In the genomic region with DNA sequence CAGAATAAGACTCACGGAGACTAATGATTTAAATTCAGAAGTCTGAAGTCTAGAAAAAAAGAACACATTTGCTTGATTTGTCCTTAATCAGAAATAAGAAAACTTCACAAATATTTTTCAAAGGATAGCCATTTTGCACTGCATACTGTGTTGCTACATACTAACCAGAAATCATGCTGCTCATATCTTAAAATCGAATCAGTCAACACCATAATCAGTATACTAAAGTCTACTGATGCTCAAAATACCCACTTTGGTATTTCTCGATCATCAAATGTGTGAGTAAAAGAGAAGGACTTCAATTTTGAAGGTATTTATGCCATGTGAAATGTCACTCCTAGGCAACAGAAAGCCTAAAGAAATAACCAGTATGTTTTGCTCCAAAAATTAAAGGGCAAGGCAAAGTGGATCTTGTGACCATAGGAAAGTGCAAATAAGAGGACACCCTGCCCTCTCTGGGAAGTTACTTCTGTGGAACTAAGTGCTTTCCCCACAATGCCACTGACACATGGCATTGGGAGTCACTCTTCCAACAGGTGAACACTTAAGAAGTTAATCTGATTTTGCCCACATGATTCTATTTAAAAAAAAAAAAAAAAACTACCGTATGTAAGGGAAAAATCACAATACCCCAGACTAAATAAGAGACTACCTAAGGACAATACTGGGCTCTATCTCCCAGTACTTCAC, we compare ENCODE assay signal across 10 cellular contexts. TPM values are rescaled to one million over a fixed set of nuclear protein-coding genes. Genes with fewer than 3 reads are reported as not detected.
DNase-seq lines count a peak whose midpoint lies in the region; ATAC-seq, FAIRE-seq and TF ChIP-seq lines count a peak whose summit lies in the region.
"Had no signal": no experiment of that assay in that cellular context is flagged by ENCODE, and none has a peak within 500 bp of the region (broad histone marks: within the 10 kb centered on the region; RNA-seq: fewer than 3 reads in every experiment).

No MANE protein-coding gene starts in this region.

- no peaks in the 10 kb centered on the region for H3K27me3 Mint-ChIP-seq in CD8-positive, alpha-beta memory T cell
- no peaks in the 10 kb centered on the region for H3K27me3 Mint-ChIP-seq in osteocyte (ENCODE audit: unreplicated experiment)

- peaks cover 80 to 89% (median 88%) of the 10 kb centered on the region in 3 donors for H3K4me1 Mint-ChIP-seq in CD8-positive, alpha-beta memory T cell
- H3K4me1 Mint-ChIP-seq in osteocyte (ENCODE audit: unreplicated experiment) = peaks cover 77% of the 10 kb centered on the region

- peaks cover 35 to 76% of the 10 kb centered on the region in 2 experiments for H3K79me2 ChIP-seq in H1 (ENCODE audit: control insufficient read depth in 1 of 2, insufficient read depth in 2 of 2, low read length in 2 of 2)

- no peak overlapping the region for H4K8ac ChIP-seq in H1 (ENCODE audit: extremely low read depth, insufficient read depth, low read length)

- no peak for TF ChIP-seq RAD21 in H1 (IDR thresholded peaks at IDR 0.05 in 1 of 2, conservative IDR thresholded peaks at IDR 0.05 in 1 of 2; ENCODE audit: low read depth in 2 of 2, low read length in 2 of 2)

- no peak overlapping the region for H4K91ac ChIP-seq in H1 (replicated peaks; ENCODE audit: insufficient read length, low read length)

- H3K36me3 ChIP-seq in CD8-positive, alpha-beta memory T cell (ENCODE audit: insufficient read depth, low read length) = no peaks in the 10 kb centered on the region
- no peaks in the 10 kb centered on the region for H3K36me3 ChIP-seq in NT2/D1 (ENCODE audit: insufficient read depth, insufficient read length, low read length)
- H3K36me3 ChIP-seq in H1 (ENCODE audit: control insufficient read depth in 2 of 4, insufficient read depth in 4 of 4, low read length in 3 of 4) = no peaks in the 10 kb centered on the region; a peak in 1 of 8 replicates

- no peak overlapping the region for H4K5ac ChIP-seq in H1 (ENCODE audit: insufficient read length, low read depth, low read length)

- H2AK5ac ChIP-seq in H1 (ENCODE audit: low read depth, low read length) = no peak overlapping the region

- POLR2A ChIA-PET in CD8-positive, alpha-beta memory T cell (lab: Charles Lee) = interaction anchor here (0.7 kb wide), 1 partner anchor 176 kb away, joined by 4 read pairs; no protein-coding TSS in a partner anchor
- POLR2A ChIA-PET in H1 (lab: Charles Lee; ENCODE audit: partially characterized antibody) = interaction anchor here (0.6 to 2.5 kb wide), 4 partner anchors 14 to 621 kb away, joined by 3 to 12 read pairs (median 3); no protein-coding TSS in a partner anchor

- H3K9ac ChIP-seq in NT2/D1 (ENCODE audit: insufficient read length, low read depth) = peak overlapping the region; percentile 15
- H3K9ac ChIP-seq in H1 (replicated peaks in 1 of 4; ENCODE audit: extremely low read depth in 1 of 4, low read depth in 3 of 4, low read length in 3 of 4) = peak overlapping the region in 2 of 4 experiments; percentile 9 to 31; a peak in 3 of 7 replicates

- peaks cover 7% of the 10 kb centered on the region for H3K23me2 ChIP-seq in H1 (ENCODE audit: low read depth, low read length)

- no peak for TF ChIP-seq EP300 in H1 (IDR thresholded peaks at IDR 0.05; ENCODE audit: borderline replicate concordance in 1 of 2, low read depth in 2 of 2, low read length in 2 of 2)

- peaks cover 12 to 19% of the 10 kb centered on the region in 2 experiments for H4K20me1 ChIP-seq in H1 (replicated peaks in 1 of 2; ENCODE audit: control insufficient read depth in 1 of 2, insufficient read depth in 2 of 2, low read length in 2 of 2)

- no peak for FAIRE-seq in H1 (lab: Jason Lieb, UNC)

- H3K27ac ChIP-seq in CD8-positive, alpha-beta memory T cell (ENCODE audit: low read depth, low read length) = no peak overlapping the region
- H3K27ac ChIP-seq in H1 (ENCODE audit: low read depth, low read length) = no peak overlapping the region

- ATAC-seq in HG03342 (IDR thresholded peaks at IDR 0.05; ENCODE audit: unreplicated experiment) (no peak), HG02588 (IDR thresholded peaks at IDR 0.05; ENCODE audit: unreplicated experiment) (no peak)

- no peak overlapping the region for H2BK120ac ChIP-seq in H1 (replicated peaks; ENCODE audit: low read depth, low read length)

- TF ChIP-seq CTCF in H1 (IDR thresholded peaks at IDR 0.05; ENCODE audit: control extremely low read depth in 1 of 3, insufficient read depth in 1 of 3, low read depth in 1 of 3, low read length in 3 of 3) (no peak), osteocyte (IDR thresholded peaks at IDR 0.05) (no peak)

- no peak overlapping the region for H2BK15ac ChIP-seq in H1 (ENCODE audit: low read length)

- H2AFZ ChIP-seq in H1 (ENCODE audit: low read length) = no peak overlapping the region

- H3K56ac ChIP-seq in H1 (replicated peaks; ENCODE audit: insufficient read length, low read depth, low read length) = no peak overlapping the region

- WGBS in H1 (ENCODE audit: extremely low coverage in 1 of 2, insufficient coverage in 1 of 2, insufficient read length in 1 of 2, insufficient replicate concordance in 2 of 2, low coverage in 1 of 2, low lambda C conversion rate in 2 of 2, missing lambda C conversion rate in 1 of 2), 2 experiments = 51% methylated on average over 4 of the region's 4 CpGs; no CpG with 5 or more reads in 1 of the 2 experiments

- H3K27me3 ChIP-seq in CD8-positive, alpha-beta memory T cell (ENCODE audit: insufficient read depth, low read length, poor library complexity, severe bottlenecking) = no peaks in the 10 kb centered on the region
- H3K27me3 ChIP-seq in NT2/D1 (ENCODE audit: insufficient read depth, insufficient read length) (peaks cover 18% of the 10 kb centered on the region), H1 (replicated peaks in 1 of 4; ENCODE audit: control insufficient read depth in 3 of 4, extremely low read depth in 1 of 4, insufficient read depth in 3 of 4, low read length in 3 of 4) (no peaks in the 10 kb centered on the region)

- peaks cover 72% of the 10 kb centered on the region for H3K4me1 ChIP-seq in CD8-positive, alpha-beta memory T cell (ENCODE audit: insufficient read depth, low read length)
- H3K4me1 ChIP-seq in NT2/D1 (ENCODE audit: insufficient read depth, insufficient read length) (peaks cover 6% of the 10 kb centered on the region), H1 (replicated peaks in 1 of 4; ENCODE audit: control insufficient read depth in 3 of 4, insufficient read depth in 4 of 4, low read length in 3 of 4) (peaks cover 12 to 30% (median 19%) of the 10 kb centered on the region in 4 experiments)

- no peak overlapping the region for H2BK20ac ChIP-seq in H1 (ENCODE audit: low read length)

- 0 out of 2 replicates have a peak, but pooled peaks cover 2% of the 10 kb centered on the region for H3K79me1 ChIP-seq in H1 (ENCODE audit: low read depth, low read length)

- H3K4me3 Mint-ChIP-seq in CD8-positive, alpha-beta memory T cell = peak overlapping the region; percentile 90 to 98 (median 95)
- H3K4me3 Mint-ChIP-seq in osteocyte (ENCODE audit: unreplicated experiment) = peak overlapping the region; percentile 94

- H3K14ac ChIP-seq in H1 (ENCODE audit: insufficient read length) = no peak overlapping the region

- no peak for TF ChIP-seq POLR2A in H1 (IDR thresholded peaks at IDR 0.05; ENCODE audit: control extremely low read depth in 1 of 2, low read depth in 2 of 2, low read length in 2 of 2)

- no peak overlapping the region; the same call in 1 of the 2 replicates for H3K18ac ChIP-seq in H1 (ENCODE audit: extremely low read depth, low read length)

- peak overlapping the region; percentile 84 to 93 for H3K4me2 ChIP-seq in H1 (ENCODE audit: insufficient read depth in 1 of 2, low read depth in 2 of 2, low read length in 2 of 2)

- no peaks in the 10 kb centered on the region for H3K9me3 Mint-ChIP-seq in CD8-positive, alpha-beta memory T cell
- no peaks in the 10 kb centered on the region for H3K9me3 Mint-ChIP-seq in osteocyte (ENCODE audit: unreplicated experiment)
- H3K9me3 Mint-ChIP-seq: IgD-negative memory B cell had no signal

- peak overlapping the region; percentile 30 to 84 (median 66) for H3K27ac Mint-ChIP-seq in CD8-positive, alpha-beta memory T cell
- H3K27ac Mint-ChIP-seq in osteocyte (ENCODE audit: unreplicated experiment) = peak overlapping the region; percentile 63
- H3K27ac Mint-ChIP-seq: IgD-negative memory B cell had no signal

- peaks cover 0 to 3% (median 0%) of the 10 kb centered on the region in 3 donors for H3K36me3 Mint-ChIP-seq in CD8-positive, alpha-beta memory T cell
- H3K36me3 Mint-ChIP-seq in osteocyte (ENCODE audit: unreplicated experiment) = no peaks in the 10 kb centered on the region

- H3K4me3 ChIP-seq in CD8-positive, alpha-beta memory T cell (ENCODE audit: low read length) = no peak overlapping the region
- H3K4me3 ChIP-seq in NT2/D1 (ENCODE audit: insufficient read length, low read depth) = no peak overlapping the region
- H3K4me3 ChIP-seq in H1 (ENCODE audit: extremely low read depth in 1 of 4, insufficient read depth in 2 of 4, low read depth in 3 of 4, low read length in 4 of 4) = peak overlapping the region; percentile 85 to 96 (median 90)

- no peak overlapping the region for H3K4ac ChIP-seq in H1 (replicated peaks; ENCODE audit: insufficient read length, low read depth, low read length)

- DNase-seq in CD8-positive, alpha-beta memory T cell = no peak
- DNase-seq in NT2/D1 (ENCODE audit: low read depth, low spot score) (no peak), H1 (ENCODE audit: low read depth in 1 of 2, low spot score in 2 of 2) (no peak), osteocyte (ENCODE audit: extremely low spot score, unreplicated experiment) (no peak), NCI-H1105 treated with DMSO at 0.1 percent for 48 hours (lab: John Stamatoyannopoulos, UW) (no peak), DMS153 treated with DMSO at 0.1 percent for 48 hours (lab: John Stamatoyannopoulos, UW; ENCODE audit: unreplicated experiment) (no peak)
- DNase-seq: trophoblast cell had no signal

- no peak overlapping the region for H2BK5ac ChIP-seq in H1 (ENCODE audit: low read depth, low read length)

- CTCF ChIA-PET in CD8-positive, alpha-beta memory T cell (lab: Charles Lee) = interaction anchor here (1.0 kb wide), 1 partner anchor 90 kb away, joined by 4 read pairs; no protein-coding TSS in a partner anchor
- CTCF ChIA-PET in H1 (lab: Charles Lee; ENCODE audit: partially characterized antibody) = interaction anchor here (0.7 to 1.6 kb wide), 6 partner anchors 34 to 324 kb away, joined by 3 to 5 read pairs (median 3); no protein-coding TSS in a partner anchor

- H3K23ac ChIP-seq in H1 (ENCODE audit: insufficient read length) = no peak overlapping the region

- no peaks in the 10 kb centered on the region for H3K9me3 ChIP-seq in CD8-positive, alpha-beta memory T cell (ENCODE audit: low read length)
- H3K9me3 ChIP-seq in NT2/D1 (ENCODE audit: insufficient read depth, low read length) = no peaks in the 10 kb centered on the region
- no peaks in the 10 kb centered on the region for H3K9me3 ChIP-seq in H1 (ENCODE audit: insufficient read depth in 2 of 2, low read depth in 1 of 2, low read length in 1 of 2)

- no peak overlapping the region for H2BK12ac ChIP-seq in H1 (ENCODE audit: low read depth, low read length)

RNA-seq across cellular contexts. Expression of gene LRIG1, which starts 2.7 kb away (rescaled TPM):
- 10 to 100 TPM; 37.9 to 38.2 TPM for total RNA-seq in CD8-positive, alpha-beta memory T cell
- 47.9 TPM for polyA plus RNA-seq in CD8-positive, alpha-beta memory T cell
- 78.1 and 86.8 TPM in 2 replicates for total RNA-seq in H1 (2021; fragmentation: NEBNext Ultra II Directional; extraction: Animal tissue kit (Norgen Biotek cat#: 25700))
- 88.7 and 94.1 TPM in 2 replicates for polyA plus RNA-seq in H1 (2011; rRNA removed)
- polyA plus RNA-seq in H1 (2011; cell fraction: cytosol; rRNA removed) = 87.8 TPM
- 241 TPM for polyA plus RNA-seq in H1 (2011; cell fraction: nucleus; rRNA removed)
- polyA plus RNA-seq in H1 (2012, experiment 1 of 2) = 76.9 to 126 TPM (median 101 TPM) in 4 replicates
- polyA plus RNA-seq in H1 (2012, experiment 2 of 2) = 35.9 TPM
- 95.4 TPM for polyA plus RNA-seq in H1 (2013, experiment 1 of 2)
- polyA plus RNA-seq in H1 (2013, experiment 2 of 2) = 95.1 TPM
- polyA minus RNA-seq in H1 (2011; rRNA and poly(A)+ RNA removed) = 291 and 398 TPM in 2 replicates
- 82.9 TPM for polyA minus RNA-seq in H1 (2011; cell fraction: cytosol; rRNA and poly(A)+ RNA removed)
- 139 TPM for polyA minus RNA-seq in H1 (2011; cell fraction: nucleus; rRNA and poly(A)+ RNA removed)
- total RNA-seq in osteocyte = 60.8 and 64.2 TPM in 2 replicates

Comparison
In these comparisons a context has a peak if more than half of its experiments do, and no peak if none do; other contexts are left out.
1. H3K4me3 ChIP-seq: peak in H1 (4 of 4); none in CD8-positive, alpha-beta memory T cell (single experiment) and NT2/D1 (single experiment).